Comparison of ENCODE assay signal across 13 cellular contexts in genomic region chr3:165624761-165625160, GRCh38.
DNase-seq lines count a peak whose midpoint lies in the region; ATAC-seq, FAIRE-seq and TF ChIP-seq lines count a peak whose summit lies in the region.
"Had no signal": no experiment of that assay in that cellular context is flagged by ENCODE, and none has a peak within 500 bp of the region (broad histone marks: within the 10 kb centered on the region; RNA-seq: fewer than 3 reads in every experiment).

No MANE protein-coding gene starts in this region.

- H3K4me3 Mint-ChIP-seq in astrocyte (ENCODE audit: unreplicated experiment) = no peak overlapping the region
- H3K4me3 Mint-ChIP-seq: activated CD4-positive, alpha-beta memory T cell treated with anti-CD3 and anti-CD28 coated beads, Interleukin-2, amount 10 ng/mL, durations not matched to agents 7 days and 5 days had no signal

- no peaks in the 10 kb centered on the region for H4K20me1 ChIP-seq in astrocyte (ENCODE audit: insufficient read depth, low read length)

- no peak for ATAC-seq in activated CD4-positive, CD25-positive, alpha-beta regulatory T cell treated with anti-CD3 and anti-CD28 coated beads, Interleukin-2, amount 50 U/mL, for 24 hours
- no peak for ATAC-seq in GM19328 (IDR thresholded peaks at IDR 0.05; ENCODE audit: unreplicated experiment)

- H2AFZ ChIP-seq in astrocyte (ENCODE audit: low read depth, low read length) = no peak overlapping the region

- in situ Hi-C loops in KBM-7 (cut with MboI; ENCODE audit: low pct_unique_long_range_greater_than_20kb, low sequenced_read_pairs) = no loop called here

- DNase-seq in EL = peak; percentile 36
- DNase-seq in KBM-7 = peak; percentile 5
- DNase-seq in astrocyte (ENCODE audit: low read depth) = no peak
- peak; percentile 17 for DNase-seq in kidney tubule cell (ENCODE audit: low spot score)
- DNase-seq in NCI-H2227 treated with DMSO at 0.1 percent for 48 hours (lab: John Stamatoyannopoulos, UW) = no peak
- no peak for DNase-seq in NOMO-1 treated with dmso at 0.1 percent for 144 hours (lab: John Stamatoyannopoulos, UW; ENCODE audit: unreplicated experiment)
- DNase-seq: activated CD4-positive, alpha-beta memory T cell treated with anti-CD3 and anti-CD28 coated beads, Interleukin-2, amount 10 ng/mL, durations not matched to agents 7 days and 5 days; DMS153; esophagus squamous epithelium; NCI-H2081 treated with DMSO at 0.1 percent for 48 hours had no signal

- no peak overlapping the region for H3K9ac ChIP-seq in astrocyte (ENCODE audit: low read length)

- peak; percentile 42 for TF ChIP-seq CTCF in astrocyte (IDR thresholded peaks at IDR 0.05; ENCODE audit: insufficient read depth, low read depth, low read length)

- H3K9me3 ChIP-seq in astrocyte (ENCODE audit: insufficient read depth, low read depth, low read length) = no peaks in the 10 kb centered on the region

- no peaks in the 10 kb centered on the region for H3K36me3 ChIP-seq in astrocyte (ENCODE audit: insufficient read depth, low read length)
- H3K36me3 ChIP-seq: esophagus squamous epithelium, tibial nerve had no signal

- H3K27ac ChIP-seq in astrocyte (ENCODE audit: low read depth, low read length) = no peak overlapping the region
- H3K27ac ChIP-seq: esophagus squamous epithelium, tibial nerve had no signal

- no peak for FAIRE-seq in astrocyte (lab: Jason Lieb, UNC)

- no peak overlapping the region for H3K4me3 ChIP-seq in astrocyte (ENCODE audit: insufficient read depth, low read depth, low read length)
- H3K4me3 ChIP-seq: esophagus squamous epithelium, tibial nerve had no signal

- H3K27me3 ChIP-seq in astrocyte (ENCODE audit: insufficient read depth, low read length) = no peaks in the 10 kb centered on the region
- H3K27me3 ChIP-seq: esophagus squamous epithelium, tibial nerve had no signal

- H3K36me3 Mint-ChIP-seq in astrocyte (ENCODE audit: low read depth, unreplicated experiment) = no peaks in the 10 kb centered on the region

- no peaks in the 10 kb centered on the region for H3K79me2 ChIP-seq in astrocyte (ENCODE audit: insufficient read depth, low read length)

- no peaks in the 10 kb centered on the region for H3K4me1 Mint-ChIP-seq in astrocyte (ENCODE audit: low read depth, unreplicated experiment)
- H3K4me1 Mint-ChIP-seq: activated CD4-positive, alpha-beta memory T cell treated with anti-CD3 and anti-CD28 coated beads, Interleukin-2, amount 10 ng/mL, durations not matched to agents 7 days and 5 days had no signal

- H3K4me1 ChIP-seq in astrocyte (ENCODE audit: insufficient read depth, low read length) = no peaks in the 10 kb centered on the region
- H3K4me1 ChIP-seq: esophagus squamous epithelium, tibial nerve had no signal

- H3K27me3 Mint-ChIP-seq in astrocyte (ENCODE audit: low read depth, unreplicated experiment) = no peaks in the 10 kb centered on the region
- H3K27me3 Mint-ChIP-seq: activated CD4-positive, alpha-beta memory T cell treated with anti-CD3 and anti-CD28 coated beads, Interleukin-2, amount 10 ng/mL, durations not matched to agents 7 days and 5 days had no signal

- no peak overlapping the region for H3K4me2 ChIP-seq in astrocyte (ENCODE audit: low read length)

- H3K9me3 Mint-ChIP-seq in astrocyte (ENCODE audit: unreplicated experiment) = peaks cover 20% of the 10 kb centered on the region

- H3K27ac Mint-ChIP-seq in astrocyte (ENCODE audit: unreplicated experiment) = no peak overlapping the region
- H3K27ac Mint-ChIP-seq: activated CD4-positive, alpha-beta memory T cell treated with anti-CD3 and anti-CD28 coated beads, Interleukin-2, amount 10 ng/mL, durations not matched to agents 7 days and 5 days had no signal

Comparison
In these comparisons a context has a peak if more than half of its experiments do, and no peak if none do; other contexts are left out.
1. DNase-seq: peak in EL (single experiment), KBM-7 (single experiment) and kidney tubule cell (single experiment); none in astrocyte (single experiment), NCI-H2227 treated with DMSO at 0.1 percent for 48 hours (single experiment) and NOMO-1 treated with dmso at 0.1 percent for 144 hours (single experiment).